Comparison of ENCODE assay signal across 11 cellular contexts in genomic region chr11:44067266-44067665, GRCh38. TPM values are rescaled to one million over a fixed set of nuclear protein-coding genes. Genes with fewer than 3 reads are reported as not detected.
DNase-seq lines count a peak whose midpoint lies in the region; FAIRE-seq and TF ChIP-seq lines count a peak whose summit lies in the region.
"Had no signal": no experiment of that assay in that cellular context is flagged by ENCODE, and none has a peak within 500 bp of the region (broad histone marks: within the 10 kb centered on the region; RNA-seq: fewer than 3 reads in every experiment).

No MANE protein-coding gene starts in this region.

- DNase-seq in AG09309 (ENCODE audit: low read depth): no peak
- DNase-seq in Kasumi-1 (lab: John Stamatoyannopoulos, UW): peak; percentile 34 to 46
- DNase-seq in adipocyte (ENCODE audit: low read depth): no peak
- no peak for DNase-seq in effector CD8-positive, alpha-beta T cell (lab: John Stamatoyannopoulos, UW)
- DNase-seq in HTR-8/SVneo (ENCODE audit: insufficient read length, low spot score): no peak
- DNase-seq in NCI-H526 (lab: John Stamatoyannopoulos, UW): no peak
- DNase-seq in testis: no peak
- DNase-seq: DND-41 had no signal

- FAIRE-seq in HTR-8/SVneo (lab: Jason Lieb, UNC): no peak

- no peak overlapping the region for H3K27ac ChIP-seq in testis

- H3K4me1 ChIP-seq in adipocyte (ENCODE audit: control insufficient read depth, insufficient read depth, low read length) (peaks cover 6% of the 10 kb centered on the region), mucosa of stomach (ENCODE audit: control insufficient read depth, insufficient read depth, low read length) (peaks cover 7% of the 10 kb centered on the region), testis (peaks cover 7% of the 10 kb centered on the region)

- WGBS in testis, 2 donors: 53 to 56% methylated on average over 5 of the region's 5 CpGs

- TF ChIP-seq POLR2A in testis (IDR thresholded peaks at IDR 0.05): no peak

- no peak for TF ChIP-seq CTCF in AG09309 (IDR thresholded peaks at IDR 0.05; ENCODE audit: control insufficient read depth, insufficient read depth, low read depth, low read length, missing control alignments)
- no peak for TF ChIP-seq CTCF in testis (IDR thresholded peaks at IDR 0.05)

- peak overlapping the region; percentile 79 for H3K4me3 ChIP-seq in AG09309 (ENCODE audit: control insufficient read depth, low read depth, low read length)
- H3K4me3 ChIP-seq in adipocyte (ENCODE audit: low read length): peak overlapping the region; percentile 82
- peak overlapping the region; percentile 89 for H3K4me3 ChIP-seq in mucosa of stomach (ENCODE audit: low read length)
- H3K4me3 ChIP-seq in testis: no peak overlapping the region

- H3K27me3 ChIP-seq in adipocyte (replicated peaks; ENCODE audit: control insufficient read depth, insufficient read depth, low read length) (no peaks in the 10 kb centered on the region), mucosa of stomach (ENCODE audit: control insufficient read depth, insufficient read depth, low read length) (no peaks in the 10 kb centered on the region), testis (no peaks in the 10 kb centered on the region)
- H3K27me3 ChIP-seq: uterus had no signal

- peaks cover 11% of the 10 kb centered on the region for H3K36me3 ChIP-seq in adipocyte (ENCODE audit: control insufficient read depth, insufficient read depth, low read length, severe bottlenecking)
- no peaks in the 10 kb centered on the region for H3K36me3 ChIP-seq in mucosa of stomach (ENCODE audit: control insufficient read depth, insufficient read depth, low read length)
- no peaks in the 10 kb centered on the region for H3K36me3 ChIP-seq in testis (ENCODE audit: low read depth, missing control alignments)
- H3K36me3 ChIP-seq: uterus had no signal

- intact Hi-C loops in testis (cut with DNase I; ENCODE audit: low total_unique reads): no loop called here

- H3K9ac ChIP-seq in adipocyte (ENCODE audit: low read length): peak overlapping the region; percentile 88
- peak overlapping the region; percentile 96 for H3K9ac ChIP-seq in mucosa of stomach (ENCODE audit: low read length)

- H3K9me3 ChIP-seq in adipocyte (ENCODE audit: control insufficient read depth, low read length) (no peaks in the 10 kb centered on the region), mucosa of stomach (ENCODE audit: control insufficient read depth, low read length) (no peaks in the 10 kb centered on the region), testis (no peaks in the 10 kb centered on the region)
- H3K9me3 ChIP-seq: uterus had no signal

RNA-seq across cellular contexts. Expression of gene ACCS, which starts 1.2 kb away (rescaled TPM):
- 10 to 100 TPM; 63.0 to 65.4 TPM for total RNA-seq in testis
- 33.4 TPM for polyA plus RNA-seq in testis (ENCODE audit: insufficient read depth, low read depth, low replicate concordance)

RNA-seq across cellular contexts. Expression of gene ACCSL, which starts 19.5 kb away (rescaled TPM):
- under 1 TPM; 0.25 to 0.79 TPM for total RNA-seq in testis
- 0.67 TPM for polyA plus RNA-seq in testis (ENCODE audit: insufficient read depth, low read depth, low replicate concordance)
- total RNA-seq: sciatic nerve, uterus had no signal

RNA-seq across cellular contexts. Expression of gene EXT2, which starts 28.2 kb away (rescaled TPM):
- 10 to 100 TPM; 60.9 to 71.2 TPM for total RNA-seq in testis
- 47.5 TPM for polyA plus RNA-seq in testis (ENCODE audit: insufficient read depth, low read depth, low replicate concordance)

Comparison
In these comparisons a context has a peak if more than half of its experiments do, and no peak if none do; other contexts are left out.
1. DNase-seq: peak in Kasumi-1 (2 of 2); none in AG09309 (single experiment), adipocyte (single experiment), effector CD8-positive, alpha-beta T cell (single experiment), HTR-8/SVneo (single experiment), NCI-H526 (0 of 2) and testis (single experiment).
2. H3K4me3 ChIP-seq: peak in AG09309 (single experiment), adipocyte (single experiment) and mucosa of stomach (single experiment); none in testis (0 of 2).